17 cellular contexts compared by ENCODE assay signal in genomic region chr5:80592105-80592504, GRCh38. TPM values are rescaled to one million over a fixed set of nuclear protein-coding genes. Genes with fewer than 3 reads are reported as not detected.
DNase-seq lines count a peak whose midpoint lies in the region; ATAC-seq, FAIRE-seq and TF ChIP-seq lines count a peak whose summit lies in the region.
"Had no signal": no experiment of that assay in that cellular context is flagged by ENCODE, and none has a peak within 500 bp of the region (broad histone marks: within the 10 kb centered on the region; RNA-seq: fewer than 3 reads in every experiment).

No MANE protein-coding gene starts in this region.

- H3K9me2 ChIP-seq in PC-9 (ENCODE audit: insufficient read depth): no peaks in the 10 kb centered on the region; the same call in 1 of the 2 replicates

- H3K27me3 ChIP-seq in PC-9 (ENCODE audit: insufficient read depth, low read depth) (no peaks in the 10 kb centered on the region), bronchial epithelial cell (ENCODE audit: control insufficient read depth, insufficient read depth, low read length) (no peaks in the 10 kb centered on the region), left lung (no peaks in the 10 kb centered on the region), upper lobe of right lung (no peaks in the 10 kb centered on the region)
- H3K27me3 ChIP-seq: BE2C had no signal

- no peaks in the 10 kb centered on the region for H3K36me3 ChIP-seq in PC-9 (ENCODE audit: low read depth)
- H3K36me3 ChIP-seq in bronchial epithelial cell (ENCODE audit: control insufficient read depth, insufficient read depth, low read length): no peaks in the 10 kb centered on the region
- no peaks in the 10 kb centered on the region for H3K36me3 ChIP-seq in left lung
- H3K36me3 ChIP-seq in upper lobe of right lung: no peaks in the 10 kb centered on the region
- H3K36me3 ChIP-seq: BE2C had no signal

- no peak overlapping the region for H3K4me2 ChIP-seq in PC-9

- no peaks in the 10 kb centered on the region for H3K9me3 ChIP-seq in PC-9 (ENCODE audit: insufficient read depth, low read depth)
- H3K9me3 ChIP-seq in left lung: no peaks in the 10 kb centered on the region
- H3K9me3 ChIP-seq in upper lobe of right lung: no peaks in the 10 kb centered on the region
- H3K9me3 ChIP-seq: BE2C had no signal

- no peaks in the 10 kb centered on the region for H4K20me1 ChIP-seq in PC-9 (ENCODE audit: insufficient read depth)

- intact Hi-C loops in PC-9 (cut with micrococcal nuclease; ENCODE audit: unreplicated experiment) (no loop called here), left lung (cut with DNase I) (no loop called here), upper lobe of right lung (cut with DNase I) (no loop called here)

- CTCF ChIA-PET in PC-9 (lab: Charles Lee): no interaction called here

- TF ChIP-seq CTCF in PC-9 (conservative IDR thresholded peaks at IDR 0.05): no peak
- TF ChIP-seq CTCF in bronchial epithelial cell (IDR thresholded peaks at IDR 0.05; ENCODE audit: insufficient read depth, low read length, severe bottlenecking): no peak
- no peak for TF ChIP-seq CTCF in left lung (IDR thresholded peaks at IDR 0.05)
- no peak for TF ChIP-seq CTCF in upper lobe of right lung (IDR thresholded peaks at IDR 0.05)

- DNase-seq in PC-9 (peak in 1 of 2 experiments; percentile 49), bronchial epithelial cell (ENCODE audit: low read depth) (peak; percentile 22), left lung (no peak), upper lobe of right lung (no peak), T-helper 9 cell (no peak), NCI-H2227 (lab: John Stamatoyannopoulos, UW; ENCODE audit: unreplicated experiment) (no peak)
- DNase-seq in activated CD4-positive, alpha-beta T cell treated with anti-CD3 and anti-CD28 coated beads for 48 hours: no peak
- DNase-seq: BE2C; CD4-positive, alpha-beta memory T cell; DMS79 had no signal

- no peaks in the 10 kb centered on the region for H3F3A ChIP-seq in PC-9 (ENCODE audit: insufficient read depth, low read depth)

- BruUV-seq in PC-9 (replicated peaks; lab: Mats Ljungman, UMichigan): no TSS peak

- H2AFZ ChIP-seq in PC-9: peak overlapping the region; percentile 67; the same call in 1 of the 2 replicates

- H3K27ac ChIP-seq in PC-9: no peak overlapping the region
- no peak overlapping the region for H3K27ac ChIP-seq in left lung
- H3K27ac ChIP-seq in upper lobe of right lung: no peak overlapping the region
- H3K27ac ChIP-seq: C4-2B, HL-60 had no signal

- ATAC-seq in left lung (peak; percentile 82), upper lobe of right lung (peak; percentile 73)
- ATAC-seq: GM12878, HCT116 had no signal

- H3K4me3 ChIP-seq in PC-9: no peak overlapping the region
- H3K4me3 ChIP-seq in bronchial epithelial cell (ENCODE audit: low read depth, low read length): no peak overlapping the region
- H3K4me3 ChIP-seq in left lung: no peak overlapping the region
- H3K4me3 ChIP-seq in upper lobe of right lung: no peak overlapping the region
- H3K4me3 ChIP-seq: GM12878 had no signal

- POLR2A ChIA-PET in PC-9 (lab: Charles Lee; ENCODE audit: unreplicated experiment): no interaction called here

- H3K4me1 ChIP-seq in PC-9 (replicated peaks; ENCODE audit: insufficient read depth) (peaks cover 9% of the 10 kb centered on the region; the same call in 1 of the 2 replicates), left lung (peaks cover 0 to 7% of the 10 kb centered on the region in 2 donors), upper lobe of right lung (no peaks in the 10 kb centered on the region)
- H3K4me1 ChIP-seq: BE2C had no signal

- H3K79me2 ChIP-seq in PC-9 (ENCODE audit: low read depth): no peaks in the 10 kb centered on the region

- no peak for FAIRE-seq in bronchial epithelial cell (lab: Jason Lieb, UNC)
- FAIRE-seq: A204.1, GM12878, GM18507 had no signal

RNA-seq across cellular contexts. Expression of gene ANKRD34B, which starts 22.0 kb away (rescaled TPM):
- total RNA-seq in PC-9 (2021): 0.15 and 0.26 TPM in 2 replicates
- not detected in 2 replicates for total RNA-seq in bronchial epithelial cell
- total RNA-seq in left lung: 1 to 10 TPM in 1 of 2 donors, under 1 TPM in 1; 0.15 to 2.8 TPM
- total RNA-seq in upper lobe of right lung: 0.35 TPM
- total RNA-seq: CD4-positive, alpha-beta memory T cell; H4 had no signal
